2 cellular contexts compared by ENCODE assay signal in the genomic region with DNA sequence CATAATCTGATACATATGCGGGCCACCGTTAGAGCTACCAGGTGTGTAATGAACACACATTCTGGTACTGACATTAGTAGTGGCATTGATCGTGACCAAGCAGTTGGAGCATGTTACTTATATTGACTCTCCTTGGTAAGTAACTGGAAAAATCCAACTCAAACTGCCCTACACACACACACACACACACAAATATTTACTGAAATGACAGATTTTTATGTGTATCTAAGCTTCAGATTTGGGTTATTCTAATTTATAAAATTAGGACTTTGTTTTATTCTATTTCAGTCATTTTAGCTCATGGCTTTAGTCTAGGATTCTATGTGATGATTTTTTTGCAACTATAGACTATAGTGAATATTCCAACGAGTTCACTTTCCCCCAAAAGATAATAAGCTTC.
TF ChIP-seq lines count a peak whose summit lies in the region.

No MANE protein-coding gene starts in this region.

TF ChIP-seq in HepG2, 621 proteins besides CTCF, POLR2A, EP300 and RAD21:
- TF ChIP-seq MAFF (IDR thresholded peaks at IDR 0.05; ENCODE audit: low read depth, low read length) (peak; percentile 85), NONO (IDR thresholded peaks at IDR 0.05) (no peak), NONO (CRISPR knock-in tag; conservative IDR thresholded peaks at IDR 0.05) (no peak), ZNF619 (CRISPR knock-in tag; IDR thresholded peaks at IDR 0.05) (no peak), ZFP90 (CRISPR knock-in tag; IDR thresholded peaks at IDR 0.05; ENCODE audit: borderline replicate concordance) (no peak), MAFK (conservative IDR thresholded peaks at IDR 0.05 in 1 of 2, IDR thresholded peaks at IDR 0.05 in 1 of 2; ENCODE audit: low read length in 2 of 2) (peak; percentile 80 to 86), ZC3H13 (CRISPR knock-in tag; IDR thresholded peaks at IDR 0.05) (no peak), MED8 (CRISPR knock-in tag; IDR thresholded peaks at IDR 0.05; ENCODE audit: insufficient replicate concordance) (no peak), NFIC (IDR thresholded peaks at IDR 0.05; ENCODE audit: low read length) (no peak), MATR3 (CRISPR knock-in tag; IDR thresholded peaks at IDR 0.05) (no peak), SKI (IDR thresholded peaks at IDR 0.05; ENCODE audit: partially characterized antibody) (no peak)
- TF ChIP-seq, protein P1, sequence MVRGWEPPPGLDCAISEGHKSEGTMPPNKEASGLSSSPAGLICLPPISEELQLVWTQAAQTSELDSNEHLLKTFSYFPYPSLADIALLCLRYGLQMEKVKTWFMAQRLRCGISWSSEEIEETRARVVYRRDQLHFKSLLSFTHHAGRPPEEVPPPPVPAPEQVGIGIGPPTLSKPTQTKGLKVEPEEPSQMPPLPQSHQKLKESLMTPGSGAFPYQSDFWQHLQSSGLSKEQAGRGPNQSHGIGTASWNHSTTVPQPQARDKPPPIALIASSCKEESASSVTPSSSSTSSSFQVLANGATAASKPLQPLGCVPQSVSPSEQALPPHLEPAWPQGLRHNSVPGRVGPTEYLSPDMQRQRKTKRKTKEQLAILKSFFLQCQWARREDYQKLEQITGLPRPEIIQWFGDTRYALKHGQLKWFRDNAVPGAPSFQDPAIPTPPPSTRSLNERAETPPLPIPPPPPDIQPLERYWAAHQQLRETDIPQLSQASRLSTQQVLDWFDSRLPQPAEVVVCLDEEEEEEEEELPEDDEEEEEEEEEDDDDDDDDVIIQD (CRISPR knock-in tag; IDR thresholded peaks at IDR 0.05; ENCODE audit: low read depth) = no peak
- TF ChIP-seq, protein P2, sequence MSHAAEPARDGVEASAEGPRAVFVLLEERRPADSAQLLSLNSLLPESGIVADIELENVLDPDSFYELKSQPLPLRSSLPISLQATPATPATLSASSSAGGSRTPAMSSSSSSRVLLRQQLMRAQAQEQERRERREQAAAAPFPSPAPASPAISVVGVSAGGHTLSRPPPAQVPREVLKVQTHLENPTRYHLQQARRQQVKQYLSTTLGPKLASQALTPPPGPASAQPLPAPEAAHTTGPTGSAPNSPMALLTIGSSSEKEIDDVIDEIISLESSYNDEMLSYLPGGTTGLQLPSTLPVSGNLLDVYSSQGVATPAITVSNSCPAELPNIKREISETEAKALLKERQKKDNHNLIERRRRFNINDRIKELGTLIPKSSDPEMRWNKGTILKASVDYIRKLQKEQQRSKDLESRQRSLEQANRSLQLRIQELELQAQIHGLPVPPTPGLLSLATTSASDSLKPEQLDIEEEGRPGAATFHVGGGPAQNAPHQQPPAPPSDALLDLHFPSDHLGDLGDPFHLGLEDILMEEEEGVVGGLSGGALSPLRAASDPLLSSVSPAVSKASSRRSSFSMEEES (CRISPR knock-in tag; IDR thresholded peaks at IDR 0.05) = no peak
- TF ChIP-seq, protein P3, sequence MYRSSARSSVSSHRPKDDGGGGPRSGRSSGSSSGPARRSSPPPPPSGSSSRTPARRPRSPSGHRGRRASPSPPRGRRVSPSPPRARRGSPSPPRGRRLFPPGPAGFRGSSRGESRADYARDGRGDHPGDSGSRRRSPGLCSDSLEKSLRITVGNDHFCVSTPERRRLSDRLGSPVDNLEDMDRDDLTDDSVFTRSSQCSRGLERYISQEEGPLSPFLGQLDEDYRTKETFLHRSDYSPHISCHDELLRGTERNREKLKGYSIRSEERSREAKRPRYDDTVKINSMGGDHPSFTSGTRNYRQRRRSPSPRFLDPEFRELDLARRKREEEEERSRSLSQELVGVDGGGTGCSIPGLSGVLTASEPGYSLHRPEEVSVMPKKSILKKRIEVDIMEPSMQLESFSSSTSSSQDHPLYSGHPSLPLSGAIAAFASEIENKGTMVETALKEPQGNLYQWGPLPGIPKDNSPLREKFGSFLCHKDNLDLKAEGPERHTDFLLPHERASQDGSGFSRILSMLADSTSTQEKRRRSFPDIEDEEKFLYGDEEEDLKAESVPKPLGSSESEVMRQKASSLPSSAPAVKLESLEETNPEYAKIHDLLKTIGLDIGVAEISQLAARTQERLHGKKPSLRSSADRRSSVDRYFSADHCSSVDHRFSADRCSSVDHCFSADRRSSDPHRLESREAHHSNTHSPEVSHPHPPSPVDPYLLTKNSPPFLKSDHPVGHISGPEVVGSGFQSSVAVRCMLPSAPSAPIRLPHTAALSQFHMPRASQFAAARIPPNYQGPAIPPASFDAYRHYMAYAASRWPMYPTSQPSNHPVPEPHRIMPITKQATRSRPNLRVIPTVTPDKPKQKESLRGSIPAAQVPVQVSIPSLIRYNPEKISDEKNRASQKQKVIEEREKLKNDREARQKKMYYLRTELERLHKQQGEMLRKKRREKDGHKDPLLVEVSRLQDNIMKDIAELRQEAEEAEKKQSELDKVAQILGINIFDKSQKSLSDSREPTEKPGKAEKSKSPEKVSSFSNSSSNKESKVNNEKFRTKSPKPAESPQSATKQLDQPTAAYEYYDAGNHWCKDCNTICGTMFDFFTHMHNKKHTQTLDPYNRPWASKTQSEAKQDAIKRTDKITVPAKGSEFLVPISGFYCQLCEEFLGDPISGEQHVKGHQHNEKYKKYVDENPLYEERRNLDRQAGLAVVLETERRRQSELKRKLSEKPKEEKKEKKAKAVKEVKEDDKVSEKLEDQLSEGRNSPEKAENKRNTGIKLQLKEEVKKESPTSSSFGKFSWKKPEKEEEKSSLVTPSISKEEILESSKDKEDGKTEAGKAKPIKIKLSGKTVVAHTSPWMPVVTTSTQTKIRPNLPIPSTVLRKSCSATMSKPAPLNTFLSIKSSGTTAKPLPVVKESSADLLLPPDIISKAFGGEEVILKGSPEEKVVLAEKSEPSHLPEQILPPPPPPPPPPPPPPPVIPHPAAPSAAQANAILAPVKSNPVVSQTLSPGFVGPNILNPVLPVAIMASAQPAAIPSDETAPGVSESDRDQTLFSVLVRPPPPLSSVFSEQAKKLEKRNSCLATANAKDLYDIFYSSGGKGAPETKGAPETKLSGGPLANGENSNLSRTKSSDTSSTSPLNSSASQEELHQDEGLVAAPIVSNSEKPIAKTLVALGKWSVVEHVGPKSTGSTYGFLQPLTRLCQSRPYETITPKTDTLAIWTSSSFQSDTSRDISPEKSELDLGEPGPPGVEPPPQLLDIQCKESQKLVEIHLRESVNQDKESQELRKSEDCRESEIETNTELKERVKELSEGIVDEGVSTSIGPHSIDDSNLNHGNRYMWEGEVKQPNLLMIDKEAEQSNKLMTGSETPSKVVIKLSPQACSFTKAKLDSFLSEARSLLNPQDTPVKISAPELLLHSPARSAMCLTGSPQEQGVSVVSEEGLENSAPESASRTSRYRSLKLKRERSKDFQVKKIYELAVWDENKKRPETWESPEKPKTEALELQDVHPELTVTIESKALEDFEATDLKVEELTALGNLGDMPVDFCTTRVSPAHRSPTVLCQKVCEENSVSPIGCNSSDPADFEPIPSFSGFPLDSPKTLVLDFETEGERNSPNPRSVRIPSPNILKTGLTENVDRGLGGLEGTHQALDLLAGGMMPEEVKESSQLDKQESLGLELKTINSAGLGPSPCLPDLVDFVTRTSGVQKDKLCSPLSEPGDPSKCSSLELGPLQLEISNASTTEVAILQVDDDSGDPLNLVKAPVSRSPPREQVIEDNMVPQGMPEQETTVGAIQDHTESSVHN (CRISPR knock-in tag; IDR thresholded peaks at IDR 0.05) = no peak

TF ChIP-seq in IMR-90, 13 proteins besides CTCF, POLR2A, EP300 and RAD21:
- TF ChIP-seq MXI1 (IDR thresholded peaks at IDR 0.05; ENCODE audit: borderline replicate concordance, low read depth, low read length) (no peak), MAFK (IDR thresholded peaks at IDR 0.05; ENCODE audit: low read depth, low read length) (peak; percentile 76), BHLHE40 (IDR thresholded peaks at IDR 0.05; ENCODE audit: low read depth, low read length) (no peak)
- TF ChIP-seq, protein P4, sequence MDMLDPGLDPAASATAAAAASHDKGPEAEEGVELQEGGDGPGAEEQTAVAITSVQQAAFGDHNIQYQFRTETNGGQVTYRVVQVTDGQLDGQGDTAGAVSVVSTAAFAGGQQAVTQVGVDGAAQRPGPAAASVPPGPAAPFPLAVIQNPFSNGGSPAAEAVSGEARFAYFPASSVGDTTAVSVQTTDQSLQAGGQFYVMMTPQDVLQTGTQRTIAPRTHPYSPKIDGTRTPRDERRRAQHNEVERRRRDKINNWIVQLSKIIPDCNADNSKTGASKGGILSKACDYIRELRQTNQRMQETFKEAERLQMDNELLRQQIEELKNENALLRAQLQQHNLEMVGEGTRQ (IDR thresholded peaks at IDR 0.05; ENCODE audit: low read depth, low read length) = no peak
